22 cellular contexts compared by ENCODE assay signal in genomic region chr17:80494547-80494946, GRCh38. TPM values are rescaled to one million over a fixed set of nuclear protein-coding genes. Genes with fewer than 3 reads are reported as not detected.
"Had no signal": no experiment of that assay in that cellular context is flagged by ENCODE, and none has a peak within 500 bp of the region (broad histone marks: within the 10 kb centered on the region; RNA-seq: fewer than 3 reads in every experiment).

No MANE protein-coding gene starts in this region.

- H3K4me3 ChIP-seq: ascending aorta, heart left ventricle, neural progenitor cell, spleen, thoracic aorta had no signal

- H3K36me3 ChIP-seq: ascending aorta, heart left ventricle, neural progenitor cell, spleen, thoracic aorta had no signal

- H3K4me1 ChIP-seq: ascending aorta had no signal

- H3K9ac ChIP-seq: neural progenitor cell had no signal

- H3K27me3 ChIP-seq: ascending aorta had no signal

- FAIRE-seq: kidney, urothelium cell line had no signal

- DNase-seq: activated CD8-positive, alpha-beta memory T cell treated with anti-CD3 and anti-CD28 coated beads for 24 hours; activated effector memory CD4-positive, alpha-beta T cell treated with anti-CD3 and anti-CD28 coated beads, Interleukin-2, amount 50 U/mL, for 16 hours; activated naive CD4-positive, alpha-beta T cell treated with anti-CD3 and anti-CD28 coated beads, Interleukin-2, amount 10 ng/mL, durations not matched to agents 7 days and 5 days; activated naive CD8-positive, alpha-beta T cell treated with anti-CD3 and anti-CD28 coated beads, Interleukin-2, amount 10 ng/mL, durations not matched to agents 7 days and 5 days; cortex of kidney; effector memory CD8-positive, alpha-beta T cell; foreskin fibroblast; heart left ventricle; hypothalamus; immature natural killer cell; kidney; midbrain; naive thymus-derived CD4-positive, alpha-beta T cell; spleen; stimulated activated naive CD4-positive, alpha-beta T cell treated with Interleukin-2 at 50 U/mL for 16 hours; trophoblast cell had no signal

- H2AFZ ChIP-seq: neural progenitor cell had no signal

- H3K4me2 ChIP-seq: neural progenitor cell had no signal

- ATAC-seq: effector memory CD8-positive, alpha-beta T cell; heart left ventricle; naive thymus-derived CD4-positive, alpha-beta T cell; right cardiac atrium had no signal

- H3K9me3 ChIP-seq: ascending aorta, heart left ventricle, spleen, thoracic aorta had no signal

- H3K27ac ChIP-seq: ascending aorta, heart left ventricle, neural progenitor cell, spleen, thoracic aorta had no signal

RNA-seq across cellular contexts. Expression of gene NPTX1, which starts 18.1 kb away (rescaled TPM):
- total RNA-seq: ascending aorta, right cardiac atrium, subcutaneous adipose tissue had no signal
- polyA plus RNA-seq: naive thymus-derived CD4-positive, alpha-beta T cell had no signal
